ENCODE assay signal across 12 cellular contexts in the genomic region with DNA sequence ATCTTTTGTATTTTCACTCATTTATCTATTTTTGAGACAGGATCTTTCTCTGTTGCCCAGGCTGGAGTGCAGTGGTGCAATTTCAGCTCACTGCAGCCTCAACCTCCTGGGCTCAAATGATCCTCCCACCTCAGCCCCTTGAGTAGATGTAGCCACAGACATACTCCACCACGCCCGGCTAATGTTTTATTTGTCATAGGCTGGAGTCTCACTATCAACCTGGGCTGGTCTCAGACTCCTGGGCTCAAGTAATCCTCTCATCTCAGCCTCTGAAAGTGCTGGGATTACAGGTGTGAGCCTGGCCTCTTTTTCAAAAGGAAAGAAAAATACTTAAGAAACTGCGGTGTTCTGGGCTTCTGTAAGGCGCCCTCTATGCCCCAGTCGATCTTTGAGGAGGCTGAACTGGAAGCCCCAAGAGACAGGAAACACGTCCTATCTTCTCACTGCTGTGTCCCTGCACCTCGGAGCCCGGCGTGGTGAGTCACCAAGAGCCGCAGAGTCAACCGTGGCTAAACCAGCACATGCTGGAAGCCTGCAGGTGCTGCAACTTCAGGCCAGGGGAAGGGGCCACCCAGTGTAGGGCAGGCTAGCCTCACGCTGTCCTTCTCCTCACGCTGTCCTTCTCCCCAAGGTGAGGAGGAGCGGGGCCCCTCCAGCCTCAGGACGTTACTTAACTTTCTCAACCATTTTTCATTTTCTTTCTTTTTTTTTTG. TPM values are rescaled to one million over a fixed set of nuclear protein-coding genes. Genes with fewer than 3 reads are reported as not detected.
DNase-seq lines count a peak whose midpoint lies in the region; ATAC-seq and TF ChIP-seq lines count a peak whose summit lies in the region.
"Had no signal": no experiment of that assay in that cellular context is flagged by ENCODE, and none has a peak within 500 bp of the region (broad histone marks: within the 10 kb centered on the region; RNA-seq: fewer than 3 reads in every experiment).

No MANE protein-coding gene starts in this region.

- no peaks in the 10 kb centered on the region for H3K9me3 Mint-ChIP-seq in naive B cell

- H2AFZ ChIP-seq in OCI-LY1 (ENCODE audit: low read length), result no peak overlapping the region

- H3K4me1 Mint-ChIP-seq in naive B cell, result peaks cover 15 to 25% (median 15%) of the 10 kb centered on the region in 3 donors

- no peaks in the 10 kb centered on the region for H3K79me2 ChIP-seq in OCI-LY1 (ENCODE audit: insufficient read depth, low read length)

- WGBS in heart right ventricle, 2 donors, result 85 to 89% methylated on average over 15 of the region's 15 CpGs

- H3K36me3 ChIP-seq in OCI-LY1 (ENCODE audit: insufficient read depth, low read length) (peaks cover 86% of the 10 kb centered on the region), heart right ventricle (peaks cover 0 to 92% (median 9%) of the 10 kb centered on the region in 9 donors)

- H3K9me3 ChIP-seq in OCI-LY1 (ENCODE audit: low read length), result no peaks in the 10 kb centered on the region
- no peaks in the 10 kb centered on the region for H3K9me3 ChIP-seq in heart right ventricle

- peaks cover 0 to 23% of the 10 kb centered on the region in 2 donors for H3K36me3 Mint-ChIP-seq in naive B cell

- H3F3A ChIP-seq in OCI-LY1 (ENCODE audit: insufficient read depth, low read length), result peaks cover 7% of the 10 kb centered on the region; the same call in 1 of the 2 replicates

- H3K27ac Mint-ChIP-seq in naive B cell, result peak overlapping the region in 4 of 6 donors; percentile 20 to 78 (median 53)
- H3K27ac Mint-ChIP-seq: progenitor cell of endocrine pancreas had no signal

- no peak overlapping the region; the same call in 1 of the 2 replicates for H3K9ac ChIP-seq in OCI-LY1 (ENCODE audit: low read length)

- no peaks in the 10 kb centered on the region for H4K20me1 ChIP-seq in OCI-LY1 (ENCODE audit: insufficient read depth, low read length)

- H3K27ac ChIP-seq in OCI-LY1 (ENCODE audit: low read depth, low read length, poor library complexity, severe bottlenecking) (peak overlapping the region; percentile 70), heart right ventricle (no peak overlapping the region)

- H3K4me3 ChIP-seq in OCI-LY1 (ENCODE audit: low read depth, low read length, poor library complexity, severe bottlenecking) (no peak overlapping the region), heart right ventricle (no peak overlapping the region)

- H3K9me2 ChIP-seq in OCI-LY1 (ENCODE audit: low read depth, low read length), result no peaks in the 10 kb centered on the region

- TF ChIP-seq CTCF in OCI-LY1 (IDR thresholded peaks at IDR 0.05; ENCODE audit: low read length) (no peak), heart right ventricle (IDR thresholded peaks at IDR 0.05) (no peak)

- intact Hi-C loops in heart right ventricle (cut with DNase I), result no loop called here

- no peaks in the 10 kb centered on the region for H3K27me3 Mint-ChIP-seq in naive B cell
- H3K27me3 Mint-ChIP-seq: progenitor cell of endocrine pancreas had no signal

- no peak overlapping the region for H3K4me3 Mint-ChIP-seq in naive B cell

- peak; percentile 39 for DNase-seq in activated naive CD4-positive, alpha-beta T cell treated with Interleukin-2 at 50 U/mL for 16 hours
- DNase-seq in activated naive CD4-positive, alpha-beta T cell (lab: John Stamatoyannopoulos, UW), result no peak
- peak; percentile 17 to 18 for DNase-seq in activated T-helper 1 cell treated with anti-CD3 and anti-CD28 coated beads, Interleukin-2, amount 50 U/mL, for 16 hours (ENCODE audit: low read depth in 1 of 2, low spot score in 1 of 2)
- no peak for DNase-seq in naive B cell
- no peak for DNase-seq in heart right ventricle
- DNase-seq in stimulated activated CD8-positive, alpha-beta memory T cell treated with anti-CD3 and anti-CD28 coated beads, Interleukin-4, amount 100 ng/mL, for 48 hours, result no peak
- no peak for DNase-seq in dedifferentiated amniotic fluid mesenchymal stem cell (ENCODE audit: extremely low spot score)
- DNase-seq: NCI-H526 had no signal

- peaks cover 44% of the 10 kb centered on the region for H3K4me1 ChIP-seq in OCI-LY1 (ENCODE audit: insufficient read depth, low read length, severe bottlenecking)
- no peaks in the 10 kb centered on the region for H3K4me1 ChIP-seq in heart right ventricle

- H3K4me2 ChIP-seq in OCI-LY1 (ENCODE audit: low read length), result no peak overlapping the region

- ATAC-seq in naive B cell (ENCODE audit: low read depth in 2 of 2), result no peak
- no peak for ATAC-seq in heart right ventricle
- ATAC-seq: left lobe of liver had no signal

- H3K27me3 ChIP-seq in OCI-LY1 (ENCODE audit: insufficient read depth, low read length) (no peaks in the 10 kb centered on the region), heart right ventricle (no peaks in the 10 kb centered on the region)

RNA-seq across cellular contexts. Expression of a gene that starts 15.2 kb away (rescaled TPM):
- polyA plus RNA-seq in naive B cell (ENCODE audit: low read depth in 6 of 6), result not detected
- not detected for total RNA-seq in heart right ventricle
- polyA plus RNA-seq in heart right ventricle, result not detected
- total RNA-seq: left lobe of liver, progenitor cell of endocrine pancreas had no signal
- polyA plus RNA-seq: BJ had no signal

RNA-seq across cellular contexts. Expression of a gene that starts 25.4 kb away (rescaled TPM):
- 1 to 10 TPM; 2.8 to 4.6 (median 3.7) TPM for polyA plus RNA-seq in naive B cell (ENCODE audit: low read depth in 6 of 6)
- 1 to 10 TPM; 4.6 to 9.1 (median 7.7) TPM for total RNA-seq in heart right ventricle
- 1 to 10 TPM; 5.6 to 8.6 TPM for polyA plus RNA-seq in heart right ventricle

Comparison
In these comparisons a context has a peak if more than half of its experiments do, and no peak if none do; other contexts are left out.
1. DNase-seq: peak in activated naive CD4-positive, alpha-beta T cell treated with Interleukin-2 at 50 U/mL for 16 hours (single experiment) and activated T-helper 1 cell treated with anti-CD3 and anti-CD28 coated beads, Interleukin-2, amount 50 U/mL, for 16 hours (2 of 2); none in activated naive CD4-positive, alpha-beta T cell (0 of 4), naive B cell (single experiment), heart right ventricle (0 of 2), stimulated activated CD8-positive, alpha-beta memory T cell treated with anti-CD3 and anti-CD28 coated beads, Interleukin-4, amount 100 ng/mL, for 48 hours (single experiment) and dedifferentiated amniotic fluid mesenchymal stem cell (single experiment).